In genomic region chr15:60890361-60890991, GRCh38 we compare ENCODE assay signal across 13 cellular contexts.
A peak's percentile ranks its signal among the peaks of the same experiment; 100 is the strongest.
DNase-seq lines count a peak whose midpoint lies in the region; ATAC-seq and TF ChIP-seq lines count a peak whose summit lies in the region.
"Had no signal": no experiment of that assay in that cellular context is flagged by ENCODE, and none has a peak within 500 bp of the region (broad histone marks: within the 10 kb centered on the region; RNA-seq: fewer than 3 reads in every experiment).

No MANE protein-coding gene starts in this region.

- peak; percentile 46 to 86 (median 68) for ATAC-seq in natural killer cell
- no peak for ATAC-seq in HG02623 (IDR thresholded peaks at IDR 0.05; ENCODE audit: unreplicated experiment)

- H3K4me1 ChIP-seq in SJCRH30 (no peaks in the 10 kb centered on the region; the same call in 1 of the 2 replicates), stomach (no peaks in the 10 kb centered on the region)
- H3K4me1 ChIP-seq: Caco-2 had no signal

- H3K27ac Mint-ChIP-seq in natural killer cell, result no peak overlapping the region

- H3K27me3 ChIP-seq in SJCRH30 (no peaks in the 10 kb centered on the region), stomach (no peaks in the 10 kb centered on the region)
- H3K27me3 ChIP-seq: BLaER1 had no signal

- no peak overlapping the region for H3K4me3 Mint-ChIP-seq in natural killer cell
- H3K4me3 Mint-ChIP-seq: CD8-positive, alpha-beta memory T cell had no signal

- no peaks in the 10 kb centered on the region for H3K36me3 ChIP-seq in KOPT-K1 (ENCODE audit: insufficient read depth, low read length)
- no peaks in the 10 kb centered on the region for H3K36me3 ChIP-seq in SJCRH30
- no peaks in the 10 kb centered on the region for H3K36me3 ChIP-seq in stomach
- H3K36me3 ChIP-seq: BLaER1 had no signal

- no peaks in the 10 kb centered on the region for H3K9me3 ChIP-seq in KOPT-K1 (ENCODE audit: insufficient read depth, low read length, poor library complexity, severe bottlenecking)
- no peaks in the 10 kb centered on the region for H3K9me3 ChIP-seq in SJCRH30 (replicated peaks)
- no peaks in the 10 kb centered on the region for H3K9me3 ChIP-seq in stomach
- H3K9me3 ChIP-seq: BLaER1, Caco-2 had no signal

- no peak for TF ChIP-seq CTCF in natural killer cell (IDR thresholded peaks at IDR 0.05)
- TF ChIP-seq CTCF in retinal pigment epithelial cell (conservative IDR thresholded peaks at IDR 0.05; ENCODE audit: low read depth, low read length), result no peak
- TF ChIP-seq CTCF in stomach (IDR thresholded peaks at IDR 0.05), result no peak

- DNase-seq in SJCRH30, result peak; percentile 47 to 60
- DNase-seq in natural killer cell, result no peak
- DNase-seq in retinal pigment epithelial cell (ENCODE audit: low read depth), result peak; percentile 43
- no peak for DNase-seq in stomach
- no peak for DNase-seq in posterior vena cava (ENCODE audit: low spot score)
- DNase-seq: 8988T; AML-193; Caco-2; CD8-positive, alpha-beta memory T cell; GF-D8 had no signal

- H3K27ac ChIP-seq in KOPT-K1 (ENCODE audit: low read depth, low read length, poor library complexity, severe bottlenecking) (peak overlapping the region; percentile 13), SJCRH30 (no peak overlapping the region), stomach (no peak overlapping the region)
- H3K27ac ChIP-seq: BLaER1 had no signal

- 87 to 91% (median 89%) methylated on average over 9 of the region's 9 CpGs for whole genome bisulfite sequencing in stomach, 5 donors

- H3K36me3 Mint-ChIP-seq in natural killer cell, result no peaks in the 10 kb centered on the region
- H3K36me3 Mint-ChIP-seq: CD8-positive, alpha-beta memory T cell had no signal

- peaks cover 12 to 20% of the 10 kb centered on the region in 2 donors for H3K4me1 Mint-ChIP-seq in natural killer cell

- H3K27me3 Mint-ChIP-seq in natural killer cell (ENCODE audit: low read depth in 2 of 2), result peaks cover 18 to 22% of the 10 kb centered on the region in 2 donors

- H3K9me3 Mint-ChIP-seq in natural killer cell, result no peaks in the 10 kb centered on the region
- H3K9me3 Mint-ChIP-seq: CD8-positive, alpha-beta memory T cell had no signal

- no peak for TF ChIP-seq POLR2A in stomach (IDR thresholded peaks at IDR 0.05)

- H3K4me3 ChIP-seq in SJCRH30 (no peak overlapping the region), retinal pigment epithelial cell (ENCODE audit: low read length) (no peak overlapping the region), stomach (no peak overlapping the region)
- H3K4me3 ChIP-seq: BLaER1 had no signal

- TF ChIP-seq EP300 in stomach (IDR thresholded peaks at IDR 0.05), result no peak

- intact Hi-C loops in natural killer cell (cut with micrococcal nuclease) (no loop called here), stomach (cut with DNase I; ENCODE audit: low total_unique reads) (no loop called here), posterior vena cava (cut with DNase I) (loop anchor here in 1 of 2 donors (1.0 kb wide), 1 partner anchor 9 kb away; no protein-coding TSS in a partner anchor)

Comparison
In these comparisons a context has a peak if more than half of its experiments do, and no peak if none do; other contexts are left out.
1. DNase-seq: peak in SJCRH30 (2 of 2) and retinal pigment epithelial cell (single experiment); none in natural killer cell (single experiment), stomach (single experiment) and posterior vena cava (single experiment).